In the genomic region with DNA sequence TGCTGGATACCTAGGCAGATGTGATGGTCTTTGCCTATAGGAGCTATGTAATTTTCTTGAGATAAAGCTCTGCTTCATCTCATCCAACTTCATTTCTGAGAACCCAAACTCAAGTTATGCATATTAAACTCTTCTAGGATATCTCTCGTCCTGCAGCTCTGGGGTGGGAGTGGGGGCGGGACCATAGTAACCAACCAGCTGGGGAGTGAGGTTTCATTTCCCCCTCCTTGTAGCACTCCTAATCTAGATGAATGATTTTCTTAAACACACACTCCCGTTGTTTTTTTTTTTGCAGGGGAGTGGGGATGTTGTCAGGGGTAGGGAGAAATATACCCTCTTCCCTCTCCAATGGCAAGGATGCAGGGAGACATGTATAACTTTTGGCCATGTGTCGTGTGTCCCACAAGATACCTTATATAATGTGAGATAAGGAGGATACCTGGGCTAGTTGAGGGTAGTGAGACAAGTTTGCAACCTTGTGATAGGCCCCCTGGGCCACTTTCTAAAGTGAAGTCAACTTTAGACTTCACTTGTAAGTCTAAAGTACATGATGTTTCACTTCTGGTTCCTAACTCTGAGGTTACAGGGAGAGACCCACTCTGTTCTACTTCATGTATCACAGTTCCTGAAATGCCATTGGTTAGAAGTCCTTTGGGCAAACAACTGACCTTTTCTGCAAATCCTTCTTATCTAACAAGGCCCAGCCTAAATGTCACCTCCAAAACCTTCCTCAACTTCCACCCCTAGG, we compare ENCODE assay signal across 11 cellular contexts. TPM values are rescaled to one million over a fixed set of nuclear protein-coding genes. Genes with fewer than 3 reads are reported as not detected.
A peak's percentile ranks its signal among the peaks of the same experiment; 100 is the strongest.
DNase-seq lines count a peak whose midpoint lies in the region; ATAC-seq, FAIRE-seq and TF ChIP-seq lines count a peak whose summit lies in the region.
"Had no signal": no experiment of that assay in that cellular context is flagged by ENCODE, and none has a peak within 500 bp of the region (broad histone marks: within the 10 kb centered on the region; RNA-seq: fewer than 3 reads in every experiment).

No MANE protein-coding gene starts in this region.

- no peak overlapping the region for H3K9ac ChIP-seq in BLaER1 treated with 17β-estradiol and CSF1 and Interleukin-3, amounts not matched to agents 10 nM and 100 nM
- peak overlapping the region; percentile 0; the same call in 1 of the 2 replicates for H3K9ac ChIP-seq in OCI-LY1 (ENCODE audit: low read length)

- no peaks in the 10 kb centered on the region for H3K79me2 ChIP-seq in OCI-LY1 (ENCODE audit: insufficient read depth, low read length)

- no peak overlapping the region for H2AFZ ChIP-seq in OCI-LY1 (ENCODE audit: low read length)

- H3K27ac ChIP-seq in BLaER1 treated with 17β-estradiol and CSF1 and Interleukin-3, amounts not matched to agents 10 nM and 100 nM, result no peak overlapping the region; a peak in 1 of 22 replicates
- H3K27ac ChIP-seq in OCI-LY1 (ENCODE audit: low read depth, low read length, poor library complexity, severe bottlenecking), result peak overlapping the region; percentile 96
- H3K27ac ChIP-seq in vagina, result no peak overlapping the region

- H3K4me3 ChIP-seq in BLaER1 treated with 17β-estradiol and CSF1 and Interleukin-3, amounts not matched to agents 10 nM and 100 nM, result no peak overlapping the region
- H3K4me3 ChIP-seq in OCI-LY1 (ENCODE audit: low read depth, low read length, poor library complexity, severe bottlenecking), result peak overlapping the region; percentile 47
- no peak overlapping the region for H3K4me3 ChIP-seq in vagina

- POLR2A ChIA-PET in HEK293T (lab: Yijun Ruan, JAX), result interaction anchor here (1.2 kb wide), 1 partner anchor 11 kb away, joined by 6 read pairs; the partner anchor contains the start of gene HEATR6

- CTCF ChIA-PET in HEK293T (lab: Yijun Ruan, JAX), result no interaction called here

- no peak for TF ChIP-seq POLR2A in vagina (IDR thresholded peaks at IDR 0.05)

- H3K27me3 ChIP-seq in BLaER1 treated with 17β-estradiol and CSF1 and Interleukin-3, amounts not matched to agents 10 nM and 100 nM, result no peaks in the 10 kb centered on the region
- H3K27me3 ChIP-seq in OCI-LY1 (ENCODE audit: insufficient read depth, low read length) (no peaks in the 10 kb centered on the region), vagina (no peaks in the 10 kb centered on the region)

- intact Hi-C loops in vagina (cut with DNase I), result no loop called here

- peak; percentile 84 for FAIRE-seq in GM19239 (lab: Jason Lieb, UNC)
- FAIRE-seq: H1 had no signal

- TF ChIP-seq CTCF in OCI-LY1 (IDR thresholded peaks at IDR 0.05; ENCODE audit: low read length), result no peak
- TF ChIP-seq CTCF in vagina (IDR thresholded peaks at IDR 0.05), result no peak

- peaks cover 6 to 79% (median 10%) of the 10 kb centered on the region in 10 experiments; a peak in 18 of 20 replicates for H3K4me1 ChIP-seq in BLaER1 treated with 17β-estradiol and CSF1 and Interleukin-3, amounts not matched to agents 10 nM and 100 nM
- H3K4me1 ChIP-seq in OCI-LY1 (ENCODE audit: insufficient read depth, low read length, severe bottlenecking) (peaks cover 53% of the 10 kb centered on the region), vagina (no peaks in the 10 kb centered on the region)

- ATAC-seq in HG02973 (IDR thresholded peaks at IDR 0.05; ENCODE audit: unreplicated experiment), result peak; percentile 40

- DNase-seq in GM19239 (ENCODE audit: insufficient read length, low spot score), result no peak
- no peak for DNase-seq in HEK293T (ENCODE audit: extremely low spot score)
- DNase-seq in NCI-H2081 (lab: John Stamatoyannopoulos, UW), result no peak
- DNase-seq in vagina (ENCODE audit: extremely low spot score in 2 of 2), result no peak
- no peak for DNase-seq in NCI-H1694 treated with DMSO at 0.1 percent for 48 hours (lab: John Stamatoyannopoulos, UW)
- DNase-seq: ACHN, NCI-H524 had no signal

- no peaks in the 10 kb centered on the region for H3K9me2 ChIP-seq in OCI-LY1 (ENCODE audit: low read depth, low read length)

- peaks cover 16 to 32% (median 24%) of the 10 kb centered on the region in 11 experiments for H3K9me3 ChIP-seq in BLaER1 treated with 17β-estradiol and CSF1 and Interleukin-3, amounts not matched to agents 10 nM and 100 nM (replicated peaks in 1 of 11)
- no peaks in the 10 kb centered on the region for H3K9me3 ChIP-seq in OCI-LY1 (ENCODE audit: low read length)
- no peaks in the 10 kb centered on the region for H3K9me3 ChIP-seq in vagina

- no peaks in the 10 kb centered on the region for H3K36me3 ChIP-seq in BLaER1 treated with 17β-estradiol and CSF1 and Interleukin-3, amounts not matched to agents 10 nM and 100 nM
- H3K36me3 ChIP-seq in OCI-LY1 (ENCODE audit: insufficient read depth, low read length), result no peaks in the 10 kb centered on the region
- no peaks in the 10 kb centered on the region for H3K36me3 ChIP-seq in vagina

- no peaks in the 10 kb centered on the region for H3F3A ChIP-seq in OCI-LY1 (ENCODE audit: insufficient read depth, low read length)

- no peaks in the 10 kb centered on the region for H4K20me1 ChIP-seq in BLaER1 treated with 17β-estradiol and CSF1 and Interleukin-3, amounts not matched to agents 10 nM and 100 nM
- no peaks in the 10 kb centered on the region for H4K20me1 ChIP-seq in OCI-LY1 (ENCODE audit: insufficient read depth, low read length)

- peak overlapping the region in 10 of 11 experiments; percentile 1 to 90 (median 42); a peak in 15 of 22 replicates for H3K4me2 ChIP-seq in BLaER1 treated with 17β-estradiol and CSF1 and Interleukin-3, amounts not matched to agents 10 nM and 100 nM
- peak overlapping the region; percentile 61 for H3K4me2 ChIP-seq in OCI-LY1 (ENCODE audit: low read length)

TF ChIP-seq in HEK293T, 16 proteins besides CTCF, POLR2A, EP300 and RAD21:
- TF ChIP-seq FOXA1 (IDR thresholded peaks at IDR 0.05) (no peak), LEF1 (IDR thresholded peaks at IDR 0.05; ENCODE audit: borderline replicate concordance) (no peak), ZNF384 (IDR thresholded peaks at IDR 0.05) (no peak), CTBP1 (IDR thresholded peaks at IDR 0.05; ENCODE audit: borderline replicate concordance) (no peak), PKNOX1 (IDR thresholded peaks at IDR 0.05) (no peak), TARDBP (IDR thresholded peaks at IDR 0.05) (no peak), SUZ12 (IDR thresholded peaks at IDR 0.05) (no peak), FOXM1 (IDR thresholded peaks at IDR 0.05; ENCODE audit: borderline replicate concordance) (no peak), SP1 (IDR thresholded peaks at IDR 0.05) (no peak), L3MBTL2 (conservative IDR thresholded peaks at IDR 0.05) (no peak)

RNA-seq across cellular contexts. Expression of gene HEATR6, which starts 10.6 kb away (rescaled TPM):
- 27.3 TPM for total RNA-seq in vagina
